In genomic region chr19:16472559-16472899, GRCh38 we compare ENCODE assay signal across 1 cellular context.
TF ChIP-seq lines count a peak whose summit lies in the region.

No MANE protein-coding gene starts in this region.

TF ChIP-seq in H1, 55 proteins besides CTCF, POLR2A, EP300 and RAD21:
- TF ChIP-seq KDM4A (IDR thresholded peaks at IDR 0.05; ENCODE audit: low read depth, low read length, severe bottlenecking), result peak; percentile 5
